In genomic region chr6:105992315-105992961, GRCh38 we compare ENCODE assay signal across 8 cellular contexts.
DNase-seq lines count a peak whose midpoint lies in the region; ATAC-seq and TF ChIP-seq lines count a peak whose summit lies in the region.

No MANE protein-coding gene starts in this region.

- peak overlapping the region; percentile 88 for H3K27ac ChIP-seq in hepatocyte

- in situ Hi-C loops in GM13976 (cut with MboI; ENCODE audit: low sequenced_read_pairs, unreplicated experiment) = no loop called here
- in situ Hi-C loops in astrocyte of the cerebellum (cut with HindIII; ENCODE audit: low sequenced_read_pairs) = no loop called here

- H4K20me1 ChIP-seq in hepatocyte (ENCODE audit: insufficient read depth, poor library complexity, severe bottlenecking) = no peaks in the 10 kb centered on the region

- no peaks in the 10 kb centered on the region for H3K36me3 ChIP-seq in hepatocyte (replicated peaks; ENCODE audit: insufficient read depth, low read depth)

- no peaks in the 10 kb centered on the region for H3K9me3 ChIP-seq in hepatocyte (ENCODE audit: low read depth)

- TF ChIP-seq CTCF in GM13976 (IDR thresholded peaks at IDR 0.05; ENCODE audit: borderline replicate concordance, control extremely low read depth, extremely low read depth, insufficient read depth, missing control alignments) (no peak), astrocyte of the cerebellum (IDR thresholded peaks at IDR 0.05; ENCODE audit: low read depth, low read length, missing control alignments) (no peak), hepatocyte (IDR thresholded peaks at IDR 0.05; ENCODE audit: poor library complexity) (no peak)

- ATAC-seq in HG02623 (IDR thresholded peaks at IDR 0.05; ENCODE audit: unreplicated experiment) = peak; percentile 86
- ATAC-seq in sciatic nerve = peak; percentile 93

- H3K9me2 ChIP-seq in hepatocyte (replicated peaks; ENCODE audit: insufficient read depth) = no peaks in the 10 kb centered on the region

- peaks cover 6% of the 10 kb centered on the region for H3K79me2 ChIP-seq in hepatocyte

- 4% methylated on average over 33 of the region's 34 CpGs for WGBS in hepatocyte (ENCODE audit: low lambda C conversion rate, missing lambda C conversion rate)

- intact Hi-C loops in sciatic nerve (cut with DNase I) = no loop called here

- DNase-seq in GM13976 (ENCODE audit: low spot score) (peak; percentile 96), NCI-H1105 (lab: John Stamatoyannopoulos, UW) (peak; percentile 67), T-helper 2 cell (peak; percentile 74 to 97 (median 83)), astrocyte of the cerebellum (ENCODE audit: low read depth) (peak; percentile 50), hepatocyte (ENCODE audit: low spot score) (peak; percentile 94), sciatic nerve (ENCODE audit: low spot score) (peak; percentile 89), cortex of kidney (lab: John Stamatoyannopoulos, UW) (no peak)

- peak overlapping the region; percentile 95 for H3K4me2 ChIP-seq in hepatocyte

- H3K4me3 ChIP-seq in astrocyte of the cerebellum (ENCODE audit: low read depth, low read length) = peak overlapping the region; percentile 71
- peak overlapping the region; percentile 97 for H3K4me3 ChIP-seq in hepatocyte

- peaks cover 13% of the 10 kb centered on the region for H3K4me1 ChIP-seq in hepatocyte (ENCODE audit: insufficient read depth)

- peak overlapping the region; percentile 98 for H2AFZ ChIP-seq in hepatocyte

- peaks cover 66% of the 10 kb centered on the region for H3K27me3 ChIP-seq in hepatocyte
